22 cellular contexts compared by ENCODE assay signal in genomic region chr12:132168311-132169031, GRCh38.
"Had no signal": no experiment of that assay in that cellular context is flagged by ENCODE, and none has a peak within 500 bp of the region (broad histone marks: within the 10 kb centered on the region; RNA-seq: fewer than 3 reads in every experiment).

No MANE protein-coding gene starts in this region.

- H3K4me3 ChIP-seq: stomach, suprapubic skin, tibial nerve, uterus had no signal

- H3K27ac Mint-ChIP-seq: activated B cell treated with CpG ODN at 0.5 μM for 24 hours; activated CD4-positive, alpha-beta T cell treated with anti-CD3 and anti-CD28 coated beads for 36 hours; activated naive CD4-positive, alpha-beta T cell treated with anti-CD3 and anti-CD28 coated beads for 36 hours; activated T-helper 2 cell treated with anti-CD3 and anti-CD28 coated beads, Interferon-gamma antibody, Interleukin-2, Interleukin-4, amounts not matched to agents 10 μg/mL and 5 μg/mL and 100 μg/mL, durations not matched to agents 14 hours and 24 hours and 36 hours; memory B cell; T-helper 1 cell treated with Interleukin-12 subunit alpha and Interleukin-12 subunit beta and Interleukin-4 antibody, amounts not matched to agents 30 μg/mL and 1 μg/mL, for 36 hours had no signal

- H3K4me1 ChIP-seq: uterus had no signal

- H3K27ac ChIP-seq: stomach, suprapubic skin, tibial nerve, uterus had no signal

- DNase-seq: activated B cell treated with CpG ODN at 0.5 μM for 24 hours; activated CD4-positive, alpha-beta T cell treated with anti-CD3 and anti-CD28 coated beads for 36 hours; activated CD8-positive, alpha-beta memory T cell treated with anti-CD3 and anti-CD28 coated beads, Interleukin-2, amount 50 U/mL, for 48 hours; activated T-cell treated with anti-CD3 and anti-CD28 coated beads, Interleukin-2, amount 50 U/mL, for 4 hours; amygdala; cerebellar nuclear complex; effector CD8-positive, alpha-beta T cell; erythroblast; foreskin fibroblast; kidney glomerular epithelial cell; occipital lobe; retina; stimulated activated CD4-positive, alpha-beta T cell treated with anti-CD3 and anti-CD28 coated beads, Interleukin-1b, Interleukin-23, amount 100 ng/mL, for 48 hours; stomach; T1000; uterus had no signal

- H3K9me3 Mint-ChIP-seq: activated B cell treated with CpG ODN at 0.5 μM for 24 hours; activated naive CD4-positive, alpha-beta T cell treated with anti-CD3 and anti-CD28 coated beads for 36 hours; activated T-cell treated with anti-CD3 and anti-CD28 coated beads, Interleukin-2, amount 50 U/mL, for 4 hours had no signal

- H3K9me3 ChIP-seq: stomach, suprapubic skin, tibial nerve, uterus had no signal

- H3K4me3 Mint-ChIP-seq: activated B cell treated with CpG ODN at 0.5 μM for 24 hours; activated CD4-positive, alpha-beta T cell treated with anti-CD3 and anti-CD28 coated beads for 36 hours; activated naive CD4-positive, alpha-beta T cell treated with anti-CD3 and anti-CD28 coated beads for 36 hours; activated T-cell treated with anti-CD3 and anti-CD28 coated beads, Interleukin-2, amount 50 U/mL, for 4 hours; memory B cell; T-helper 1 cell treated with Interleukin-12 subunit alpha and Interleukin-12 subunit beta and Interleukin-4 antibody, amounts not matched to agents 30 μg/mL and 1 μg/mL, for 36 hours had no signal

- H3K36me3 ChIP-seq: stomach, suprapubic skin, tibial nerve, uterus had no signal
